25 cellular contexts compared by ENCODE assay signal in genomic region chr13:31663880-31664585, GRCh38.
DNase-seq lines count a peak whose midpoint lies in the region; ATAC-seq, FAIRE-seq and TF ChIP-seq lines count a peak whose summit lies in the region.
"Had no signal": no experiment of that assay in that cellular context is flagged by ENCODE, and none has a peak within 500 bp of the region (broad histone marks: within the 10 kb centered on the region; RNA-seq: fewer than 3 reads in every experiment).

No MANE protein-coding gene starts in this region.

- peak; percentile 49 to 95 for DNase-seq in HAP-1 (ENCODE audit: low spot score in 2 of 2)
- no peak for DNase-seq in H1 (ENCODE audit: low read depth in 1 of 2, low spot score in 2 of 2)
- DNase-seq in hippocampal formation (lab: John Stamatoyannopoulos, UW) = no peak
- DNase-seq: CD4-positive, alpha-beta T cell; COR-L47; DMS79; GM23248; IMR-90; NCI-H1092 treated with DMSO at 0.1 percent for 48 hours; NCI-H1436 treated with DMSO at 0.1 percent for 48 hours; NCI-H1930; NCI-H226; NCI-H524; NCI-H774; NK-92 treated with Interleukin-12 subunit alpha and Interleukin-12 subunit beta, amount 100 ng/mL, for 24 hours; OCI-M1; SJCRH30; T-helper 1 cell had no signal

- no peak for TF ChIP-seq POLR2A in H1 (IDR thresholded peaks at IDR 0.05; ENCODE audit: control extremely low read depth in 1 of 2, low read depth in 2 of 2, low read length in 2 of 2)

- ATAC-seq in HG03097 (IDR thresholded peaks at IDR 0.05; ENCODE audit: low FRiP score, unreplicated experiment) (no peak), HG03139 (IDR thresholded peaks at IDR 0.05; ENCODE audit: unreplicated experiment) (no peak), HG03565 (IDR thresholded peaks at IDR 0.05; ENCODE audit: unreplicated experiment) (no peak)

- H3K23me2 ChIP-seq in H1 (ENCODE audit: low read depth, low read length) = no peaks in the 10 kb centered on the region; the same call in 1 of the 2 replicates

- no peak overlapping the region for H2AFZ ChIP-seq in H1 (ENCODE audit: low read length)
- H2AFZ ChIP-seq: GM23248 had no signal

- TF ChIP-seq CTCF in H1 (IDR thresholded peaks at IDR 0.05; ENCODE audit: control extremely low read depth in 1 of 3, insufficient read depth in 1 of 3, low read depth in 1 of 3, low read length in 3 of 3) = no peak

- no peak overlapping the region for H2AK5ac ChIP-seq in H1 (ENCODE audit: low read depth, low read length)

- H2BK15ac ChIP-seq in H1 (ENCODE audit: low read length) = no peak overlapping the region

- H3K23ac ChIP-seq in H1 (ENCODE audit: insufficient read length) = no peak overlapping the region

- H4K91ac ChIP-seq in H1 (replicated peaks; ENCODE audit: insufficient read length, low read length) = no peak overlapping the region

- peak overlapping the region; percentile 60 to 66 for H3K4me2 ChIP-seq in H1 (ENCODE audit: insufficient read depth in 1 of 2, low read depth in 2 of 2, low read length in 2 of 2)
- H3K4me2 ChIP-seq: KMS-11 had no signal

- H3K56ac ChIP-seq in H1 (replicated peaks; ENCODE audit: insufficient read length, low read depth, low read length) = peak overlapping the region; percentile 63

- peaks cover 19% of the 10 kb centered on the region for H3K4me1 ChIP-seq in HAP-1
- peaks cover 0 to 12% (median 2%) of the 10 kb centered on the region in 4 experiments; a peak in 3 of 7 replicates for H3K4me1 ChIP-seq in H1 (replicated peaks in 1 of 4; ENCODE audit: control insufficient read depth in 3 of 4, insufficient read depth in 4 of 4, low read length in 3 of 4)
- H3K4me1 ChIP-seq in iPS-18a (ENCODE audit: control insufficient read depth, low read depth, low read length) = peaks cover 26% of the 10 kb centered on the region
- H3K4me1 ChIP-seq: SJCRH30 had no signal

- 0% methylated on average over 1 of the region's 1 CpG; no CpG with 5 or more reads in 1 of the 2 experiments for WGBS in H1 (ENCODE audit: extremely low coverage in 1 of 2, insufficient coverage in 1 of 2, insufficient read length in 1 of 2, insufficient replicate concordance in 2 of 2, low coverage in 1 of 2, low lambda C conversion rate in 2 of 2, missing lambda C conversion rate in 1 of 2), 2 experiments

- CTCF ChIA-PET in H1 (lab: Charles Lee; ENCODE audit: partially characterized antibody) = interaction anchor here (1.0 to 1.4 kb wide), 2 partner anchors 26 to 126 kb away, joined by 4 to 5 read pairs; no protein-coding TSS in a partner anchor

- POLR2A ChIA-PET in H1 (lab: Charles Lee; ENCODE audit: partially characterized antibody) = interaction anchor here (0.9 to 1.6 kb wide), 5 partner anchors 10 to 50 kb away, joined by 3 to 4 read pairs (median 3); no protein-coding TSS in a partner anchor

- H3K14ac ChIP-seq in H1 (ENCODE audit: insufficient read length) = no peak overlapping the region

- TF ChIP-seq RAD21 in H1 (IDR thresholded peaks at IDR 0.05 in 1 of 2, conservative IDR thresholded peaks at IDR 0.05 in 1 of 2; ENCODE audit: low read depth in 2 of 2, low read length in 2 of 2) = no peak

- H3K27me3 ChIP-seq in HAP-1 (ENCODE audit: low read depth) = no peaks in the 10 kb centered on the region
- no peaks in the 10 kb centered on the region for H3K27me3 ChIP-seq in H1 (replicated peaks in 1 of 4; ENCODE audit: control insufficient read depth in 3 of 4, extremely low read depth in 1 of 4, insufficient read depth in 3 of 4, low read length in 3 of 4)
- no peaks in the 10 kb centered on the region for H3K27me3 ChIP-seq in iPS-18a (ENCODE audit: control insufficient read depth, insufficient read depth, low read length)
- H3K27me3 ChIP-seq: SJCRH30 had no signal

- no peak overlapping the region for H3K4ac ChIP-seq in H1 (replicated peaks; ENCODE audit: insufficient read length, low read depth, low read length)

- peak overlapping the region; percentile 79; the same call in 1 of the 2 replicates for H3K18ac ChIP-seq in H1 (ENCODE audit: extremely low read depth, low read length)

- TF ChIP-seq EP300 in H1 (IDR thresholded peaks at IDR 0.05; ENCODE audit: borderline replicate concordance in 1 of 2, low read depth in 2 of 2, low read length in 2 of 2) = peak in 1 of 2 experiments; percentile 91; a peak in 2 of 3 replicates

- H3K36me3 ChIP-seq in HAP-1 (replicated peaks) (no peaks in the 10 kb centered on the region), H1 (ENCODE audit: control insufficient read depth in 2 of 4, insufficient read depth in 4 of 4, low read length in 3 of 4) (peaks cover 0 to 7% (median 1%) of the 10 kb centered on the region in 4 experiments; a peak in 2 of 8 replicates), iPS-18a (ENCODE audit: control insufficient read depth, low read depth, low read length) (no peaks in the 10 kb centered on the region)
- H3K36me3 ChIP-seq: SJCRH30 had no signal

- H3K79me1 ChIP-seq in H1 (ENCODE audit: low read depth, low read length) = no peaks in the 10 kb centered on the region

- peak overlapping the region; percentile 67 for H2BK120ac ChIP-seq in H1 (replicated peaks; ENCODE audit: low read depth, low read length)

- H2BK12ac ChIP-seq in H1 (ENCODE audit: low read depth, low read length) = peak overlapping the region; percentile 2; the same call in 1 of the 2 replicates

- H2BK5ac ChIP-seq in H1 (ENCODE audit: low read depth, low read length) = peak overlapping the region; percentile 54; the same call in 1 of the 2 replicates

- H3K79me2 ChIP-seq in H1 (ENCODE audit: control insufficient read depth in 1 of 2, insufficient read depth in 2 of 2, low read length in 2 of 2) = no peaks in the 10 kb centered on the region

- in situ Hi-C loops in HAP-1 (cut with MboI; ENCODE audit: low sequenced_read_pairs) = no loop called here

- H3K9ac ChIP-seq in H1 (replicated peaks in 1 of 4; ENCODE audit: extremely low read depth in 1 of 4, low read depth in 3 of 4, low read length in 3 of 4) = no peak overlapping the region
- H3K9ac ChIP-seq in iPS-18a (ENCODE audit: low read length) = peak overlapping the region; percentile 38
- H3K9ac ChIP-seq: GM23248, KMS-11 had no signal

- H3K9me3 ChIP-seq in HAP-1 (peaks cover 4% of the 10 kb centered on the region; the same call in 1 of the 2 replicates), H1 (ENCODE audit: insufficient read depth in 2 of 2, low read depth in 1 of 2, low read length in 1 of 2) (peaks cover 10 to 17% of the 10 kb centered on the region in 2 experiments), iPS-18a (ENCODE audit: control insufficient read depth, low read depth, low read length) (peaks cover 14% of the 10 kb centered on the region)
- H3K9me3 ChIP-seq: SJCRH30 had no signal

- peak overlapping the region; percentile 69; the same call in 1 of the 2 replicates for H3K27ac ChIP-seq in H1 (ENCODE audit: low read depth, low read length)
- H3K27ac ChIP-seq in iPS-18a (ENCODE audit: low read length) = peak overlapping the region; percentile 75
- H3K27ac ChIP-seq: GM23248, KMS-11, SJCRH30 had no signal

- no peak overlapping the region for H2BK20ac ChIP-seq in H1 (ENCODE audit: low read length)

- H4K20me1 ChIP-seq in H1 (replicated peaks in 1 of 2; ENCODE audit: control insufficient read depth in 1 of 2, insufficient read depth in 2 of 2, low read length in 2 of 2) = no peaks in the 10 kb centered on the region

- no peak overlapping the region for H3K4me3 ChIP-seq in HAP-1
- peak overlapping the region in 1 of 4 experiments; percentile 46; a peak in 2 of 8 replicates for H3K4me3 ChIP-seq in H1 (ENCODE audit: extremely low read depth in 1 of 4, insufficient read depth in 2 of 4, low read depth in 3 of 4, low read length in 4 of 4)
- peak overlapping the region; percentile 45 for H3K4me3 ChIP-seq in iPS-18a (ENCODE audit: low read length)
- H3K4me3 ChIP-seq: GM23248, SJCRH30 had no signal

- peak overlapping the region; percentile 99 for H4K5ac ChIP-seq in H1 (ENCODE audit: insufficient read length, low read depth, low read length)

- peak; percentile 96 for FAIRE-seq in H1 (lab: Jason Lieb, UNC)
- FAIRE-seq: GM12891, RCC 7860 had no signal

- H4K8ac ChIP-seq in H1 (ENCODE audit: extremely low read depth, insufficient read depth, low read length) = no peak overlapping the region

TF ChIP-seq in H1, 55 proteins besides CTCF, POLR2A, EP300 and RAD21 (continues in another document):
- TF ChIP-seq SP1 (IDR thresholded peaks at IDR 0.05; ENCODE audit: low read depth, low read length) (peak; percentile 86), BCL11A (IDR thresholded peaks at IDR 0.05; ENCODE audit: low read depth in 2 of 2, low read length in 2 of 2) (peak; percentile 13 to 89), RBBP5 (IDR thresholded peaks at IDR 0.05; ENCODE audit: borderline replicate concordance, low read depth, low read length) (peak; percentile 57; the same call in 1 of the 2 replicates), TEAD4 (IDR thresholded peaks at IDR 0.05; ENCODE audit: low read depth, low read length) (peak; percentile 89), JUN (IDR thresholded peaks at IDR 0.05; ENCODE audit: low read depth, low read length) (no peak), MAX (IDR thresholded peaks at IDR 0.05) (no peak), POU5F1 (IDR thresholded peaks at IDR 0.05; ENCODE audit: low read depth, low read length) (peak; percentile 94), RNF2 (IDR thresholded peaks at IDR 0.05; ENCODE audit: borderline replicate concordance, low read depth, low read length, missing control alignments, poor library complexity, severe bottlenecking) (no peak), KDM1A (IDR thresholded peaks at IDR 0.05; ENCODE audit: borderline replicate concordance, low read length) (no peak), CEBPB (IDR thresholded peaks at IDR 0.05; ENCODE audit: low read depth, low read length) (no peak), JUND (IDR thresholded peaks at IDR 0.05; ENCODE audit: low read length) (no peak)

Comparison
In these comparisons a context has a peak if more than half of its experiments do, and no peak if none do; other contexts are left out.
1. DNase-seq: peak in HAP-1 (2 of 2); none in H1 (0 of 2) and hippocampal formation (0 of 2).